In genomic region chr4:77232653-77233052, GRCh38 we compare ENCODE assay signal across 20 cellular contexts.
DNase-seq lines count a peak whose midpoint lies in the region; ATAC-seq, FAIRE-seq and TF ChIP-seq lines count a peak whose summit lies in the region.
"Had no signal": no experiment of that assay in that cellular context is flagged by ENCODE, and none has a peak within 500 bp of the region (broad histone marks: within the 10 kb centered on the region; RNA-seq: fewer than 3 reads in every experiment).

No MANE protein-coding gene starts in this region.

- DNase-seq in EH (ENCODE audit: low read depth) (peak; percentile 1), PC-3 (peak; percentile 60), bronchial epithelial cell (ENCODE audit: low read depth) (peak; percentile 80), mesenchymal stem cell (peak; percentile 9), right lobe of liver (no peak), DMS114 treated with DMSO at 0.1 percent for 48 hours (lab: John Stamatoyannopoulos, UW; ENCODE audit: unreplicated experiment) (no peak), progenitor cell of endocrine pancreas (ENCODE audit: low spot score, unreplicated experiment) (no peak)
- DNase-seq: activated CD4-positive, alpha-beta T cell treated with anti-CD3 and anti-CD28 coated beads for 1 hour; CD4-positive, alpha-beta T cell; cerebellar nuclear complex; effector memory CD4-positive, alpha-beta T cell; GOT3; NCI-H2081 treated with DMSO at 0.1 percent for 48 hours; NCI-H524 treated with DMSO at 0.1 percent for 48 hours; occipital lobe; right cardiac atrium; stimulated activated naive CD4-positive, alpha-beta T cell treated with Interleukin-2 at 50 U/mL for 16 hours; T1000 had no signal

- FAIRE-seq in bronchial epithelial cell (lab: Jason Lieb, UNC), result peak; percentile 7

- H2BK120ac ChIP-seq in mesenchymal stem cell (ENCODE audit: low read depth, low read length), result no peak overlapping the region

- no TSS peak for BruUV-seq in PC-3 (replicated peaks; lab: Mats Ljungman, UMichigan)

- H4K91ac ChIP-seq in mesenchymal stem cell (ENCODE audit: low read length), result no peak overlapping the region

- H2AFZ ChIP-seq in PC-3 (ENCODE audit: low read length) (no peak overlapping the region), mesenchymal stem cell (ENCODE audit: low read depth, low read length) (no peak overlapping the region)

- H3K27ac ChIP-seq in PC-3 (ENCODE audit: low read length) (no peak overlapping the region), mesenchymal stem cell (ENCODE audit: low read length, poor library complexity, severe bottlenecking) (no peak overlapping the region), right lobe of liver (no peak overlapping the region)

- H2BK5ac ChIP-seq in mesenchymal stem cell (ENCODE audit: low read depth, low read length, poor library complexity, severe bottlenecking), result no peak overlapping the region

- no peak overlapping the region for H4K8ac ChIP-seq in mesenchymal stem cell (ENCODE audit: low read length)

- H3K9me3 Mint-ChIP-seq in progenitor cell of endocrine pancreas (ENCODE audit: low read depth), result no peaks in the 10 kb centered on the region
- H3K9me3 Mint-ChIP-seq: CD4-positive, alpha-beta T cell; type B pancreatic cell had no signal

- POLR2A ChIA-PET in PC-3 (lab: Charles Lee; ENCODE audit: unreplicated experiment), result no interaction called here

- ATAC-seq in PC-3 (peak; percentile 59), right lobe of liver (no peak), GM19455 (IDR thresholded peaks at IDR 0.05; ENCODE audit: unreplicated experiment) (no peak)
- ATAC-seq: right cardiac atrium had no signal

- intact Hi-C loops in PC-3 (cut with micrococcal nuclease), result no loop called here
- intact Hi-C loops in right lobe of liver (cut with DNase I), result no loop called here

- H3K4me3 ChIP-seq in PC-3 (ENCODE audit: low read length) (no peak overlapping the region), bronchial epithelial cell (ENCODE audit: low read depth, low read length) (no peak overlapping the region), mesenchymal stem cell (ENCODE audit: insufficient read depth in 1 of 2, low read depth in 1 of 2, low read length in 2 of 2) (no peak overlapping the region), right lobe of liver (no peak overlapping the region)

- no peaks in the 10 kb centered on the region for H3K4me1 Mint-ChIP-seq in progenitor cell of endocrine pancreas (ENCODE audit: low read depth)

- H2BK15ac ChIP-seq in mesenchymal stem cell (ENCODE audit: low read depth, poor library complexity, severe bottlenecking), result no peak overlapping the region

- no peak overlapping the region for H3K4ac ChIP-seq in mesenchymal stem cell (ENCODE audit: low read depth in 1 of 2, low read length in 2 of 2)

- no peaks in the 10 kb centered on the region for H3F3A ChIP-seq in PC-3 (ENCODE audit: low read length, unreplicated experiment)

- H3K79me2 ChIP-seq in PC-3 (ENCODE audit: low read length), result no peaks in the 10 kb centered on the region

- H3K36me3 ChIP-seq in PC-3 (ENCODE audit: low read depth, low read length), result no peaks in the 10 kb centered on the region
- no peaks in the 10 kb centered on the region for H3K36me3 ChIP-seq in bronchial epithelial cell (ENCODE audit: control insufficient read depth, insufficient read depth, low read length)
- H3K36me3 ChIP-seq in mesenchymal stem cell (ENCODE audit: control insufficient read depth in 1 of 2, insufficient read depth in 2 of 2, low read depth in 1 of 2, low read length in 2 of 2), result no peaks in the 10 kb centered on the region
- no peaks in the 10 kb centered on the region for H3K36me3 ChIP-seq in right lobe of liver

- no peak overlapping the region for H3K4me2 ChIP-seq in PC-3 (ENCODE audit: low read length)
- no peak overlapping the region for H3K4me2 ChIP-seq in mesenchymal stem cell (ENCODE audit: low read length, poor library complexity, severe bottlenecking)

- TF ChIP-seq CTCF in PC-3 (conservative IDR thresholded peaks at IDR 0.05; ENCODE audit: low read depth, low read length), result no peak
- TF ChIP-seq CTCF in bronchial epithelial cell (IDR thresholded peaks at IDR 0.05; ENCODE audit: insufficient read depth, low read length, severe bottlenecking), result no peak
- TF ChIP-seq CTCF in right lobe of liver (IDR thresholded peaks at IDR 0.05), result no peak
- no peak for TF ChIP-seq CTCF in progenitor cell of endocrine pancreas (IDR thresholded peaks at IDR 0.05; ENCODE audit: unreplicated experiment)

- H3K18ac ChIP-seq in mesenchymal stem cell (ENCODE audit: low read depth in 1 of 2, low read length in 2 of 2), result no peak overlapping the region

- H3K4me1 ChIP-seq in PC-3 (ENCODE audit: insufficient read depth, low read length) (no peaks in the 10 kb centered on the region), mesenchymal stem cell (ENCODE audit: control insufficient read depth, insufficient read depth, low read depth, low read length) (no peaks in the 10 kb centered on the region), right lobe of liver (no peaks in the 10 kb centered on the region)

- peaks cover 7% of the 10 kb centered on the region for H3K27me3 Mint-ChIP-seq in progenitor cell of endocrine pancreas
- H3K27me3 Mint-ChIP-seq: CD4-positive, alpha-beta T cell had no signal

- WGBS in mesenchymal stem cell, result 63% methylated on average over 4 of the region's 4 CpGs
- 51% methylated on average over 3 of the region's 4 CpGs for WGBS in right lobe of liver (ENCODE audit: insufficient coverage, low coverage, low lambda C conversion rate, missing lambda C conversion rate)

- no peak overlapping the region for H3K23ac ChIP-seq in mesenchymal stem cell (ENCODE audit: low read length in 2 of 2)

- H3K4me3 Mint-ChIP-seq in progenitor cell of endocrine pancreas (ENCODE audit: low read depth), result no peak overlapping the region
- H3K4me3 Mint-ChIP-seq: CD4-positive, alpha-beta T cell; type B pancreatic cell had no signal

- H3K9me3 ChIP-seq in PC-3 (ENCODE audit: low read length) (no peaks in the 10 kb centered on the region), mesenchymal stem cell (ENCODE audit: control insufficient read depth, low read length) (peaks cover 14% of the 10 kb centered on the region), right lobe of liver (no peaks in the 10 kb centered on the region)

- no peaks in the 10 kb centered on the region for H3K79me1 ChIP-seq in mesenchymal stem cell (replicated peaks; ENCODE audit: low read length, poor library complexity, severe bottlenecking)

- H3K27ac Mint-ChIP-seq in progenitor cell of endocrine pancreas, result no peak overlapping the region
- H3K27ac Mint-ChIP-seq: CD4-positive, alpha-beta T cell; type B pancreatic cell had no signal

- CTCF ChIA-PET in PC-3 (lab: Charles Lee), result no interaction called here

- no peak for TF ChIP-seq POLR2A in right lobe of liver (IDR thresholded peaks at IDR 0.05)

- H3K27me3 ChIP-seq in PC-3 (ENCODE audit: low read length) (no peaks in the 10 kb centered on the region), bronchial epithelial cell (ENCODE audit: control insufficient read depth, insufficient read depth, low read length) (no peaks in the 10 kb centered on the region), mesenchymal stem cell (ENCODE audit: control insufficient read depth in 1 of 2, insufficient read depth in 1 of 2, low read length in 2 of 2) (peaks cover 49 to 63% of the 10 kb centered on the region in 2 experiments), right lobe of liver (no peaks in the 10 kb centered on the region)

- H3K9me2 ChIP-seq in PC-3 (replicated peaks; ENCODE audit: low read length), result no peaks in the 10 kb centered on the region

- H3K14ac ChIP-seq in mesenchymal stem cell (ENCODE audit: low read length in 2 of 2), result no peak overlapping the region

- no peaks in the 10 kb centered on the region for H3K36me3 Mint-ChIP-seq in progenitor cell of endocrine pancreas (ENCODE audit: insufficient read depth)
- H3K36me3 Mint-ChIP-seq: type B pancreatic cell had no signal

- H2BK12ac ChIP-seq in mesenchymal stem cell (ENCODE audit: low read length in 2 of 2), result no peak overlapping the region

- H4K20me1 ChIP-seq in PC-3 (ENCODE audit: low read length), result no peaks in the 10 kb centered on the region

- no peak overlapping the region for H2AK5ac ChIP-seq in mesenchymal stem cell (ENCODE audit: low read length, severe bottlenecking)

- no peak overlapping the region for H3K9ac ChIP-seq in PC-3 (ENCODE audit: low read length)
- no peak overlapping the region for H3K9ac ChIP-seq in mesenchymal stem cell (ENCODE audit: low read length)

Comparison
In these comparisons a context has a peak if more than half of its experiments do, and no peak if none do; other contexts are left out.
1. DNase-seq: peak in EH (single experiment), PC-3 (single experiment), bronchial epithelial cell (single experiment) and mesenchymal stem cell (single experiment); none in right lobe of liver (0 of 3), DMS114 treated with DMSO at 0.1 percent for 48 hours (single experiment) and progenitor cell of endocrine pancreas (single experiment).